2 cellular contexts compared by ENCODE assay signal in genomic region chr5:142942901-142943300, GRCh38.
TF ChIP-seq lines count a peak whose summit lies in the region.

No MANE protein-coding gene starts in this region.

TF ChIP-seq in HepG2, 621 proteins besides CTCF, POLR2A, EP300 and RAD21:
- no peak for TF ChIP-seq ZBTB46 (CRISPR knock-in tag; IDR thresholded peaks at IDR 0.05; ENCODE audit: borderline replicate concordance)
- TF ChIP-seq ELF1 (CRISPR knock-in tag; IDR thresholded peaks at IDR 0.05): no peak
- no peak for TF ChIP-seq PRDM10 (CRISPR knock-in tag; IDR thresholded peaks at IDR 0.05; ENCODE audit: low read depth)
- no peak for TF ChIP-seq STAG1 (CRISPR knock-in tag; IDR thresholded peaks at IDR 0.05)
- no peak for TF ChIP-seq ZBTB40 (IDR thresholded peaks at IDR 0.05)
- no peak for TF ChIP-seq ZBTB40 (CRISPR knock-in tag; IDR thresholded peaks at IDR 0.05)
- TF ChIP-seq YY1 (IDR thresholded peaks at IDR 0.05; ENCODE audit: insufficient read depth, insufficient replicate concordance, low read depth, low read length): no peak
- no peak for TF ChIP-seq ZNF563 (CRISPR knock-in tag; IDR thresholded peaks at IDR 0.05)

TF ChIP-seq in K562, 482 proteins besides CTCF, POLR2A, EP300 and RAD21 (continued from another document):
- TF ChIP-seq RB1 (IDR thresholded peaks at IDR 0.05; ENCODE audit: low read depth): no peak
- TF ChIP-seq E2F5 (CRISPR knock-in tag; IDR thresholded peaks at IDR 0.05): no peak
- TF ChIP-seq CTBP1 (IDR thresholded peaks at IDR 0.05; ENCODE audit: borderline replicate concordance): no peak
- no peak for TF ChIP-seq TGIF2 (CRISPR knock-in tag; IDR thresholded peaks at IDR 0.05)
- TF ChIP-seq SETDB1 (IDR thresholded peaks at IDR 0.05; ENCODE audit: low read length): no peak
- TF ChIP-seq MECOM (CRISPR knock-in tag; IDR thresholded peaks at IDR 0.05): no peak
- no peak for TF ChIP-seq SRSF7 (optimal IDR thresholded peaks at IDR 0.05; ENCODE audit: low read depth, low read length)
- no peak for TF ChIP-seq RFX1 (IDR thresholded peaks at IDR 0.05)
- no peak for TF ChIP-seq POLR3A (IDR thresholded peaks at IDR 0.05; ENCODE audit: borderline replicate concordance, extremely low read depth, insufficient read depth, insufficient read length)
- TF ChIP-seq DACH1 (IDR thresholded peaks at IDR 0.05; ENCODE audit: partially characterized antibody): no peak
- no peak for TF ChIP-seq JUND (IDR thresholded peaks at IDR 0.05; ENCODE audit: borderline replicate concordance, low read depth, low read length)
- TF ChIP-seq JUND (tag; IDR thresholded peaks at IDR 0.05; ENCODE audit: borderline replicate concordance, low read depth, low read length): no peak
- TF ChIP-seq TEAD4 (IDR thresholded peaks at IDR 0.05; ENCODE audit: low read length): no peak
- TF ChIP-seq TEAD4 (CRISPR knock-in tag; IDR thresholded peaks at IDR 0.05; ENCODE audit: borderline replicate concordance): no peak
